ENCODE assay signal across 1 cellular context in genomic region chr15:34209421-34210282, GRCh38.
TF ChIP-seq lines count a peak whose summit lies in the region.

Gene KATNBL1 (minus strand): TSS chr15:34210096. CDS start chr15:34163676, 46,420 bp downstream.

TF ChIP-seq in HepG2, 621 proteins besides CTCF, POLR2A, EP300 and RAD21 (continued from another document):
- TF ChIP-seq ZBTB39 (CRISPR knock-in tag; IDR thresholded peaks at IDR 0.05) (0 out of 2 replicates have a peak, but pooled peaks have one; percentile 35), TFDP2 (CRISPR knock-in tag; IDR thresholded peaks at IDR 0.05) (peak; percentile 74), HDAC2 (CRISPR knock-in tag; IDR thresholded peaks at IDR 0.05) (peak; percentile 40; the same call in 1 of the 2 replicates), ZNF350 (CRISPR knock-in tag; IDR thresholded peaks at IDR 0.05; ENCODE audit: borderline replicate concordance, low read depth) (peak; percentile 59; the same call in 1 of the 2 replicates), KAT7 (CRISPR knock-in tag; IDR thresholded peaks at IDR 0.05; ENCODE audit: borderline replicate concordance) (peak; percentile 55; the same call in 1 of the 2 replicates), PAXIP1 (CRISPR knock-in tag; conservative IDR thresholded peaks at IDR 0.05) (peak; percentile 26; the same call in 1 of the 2 replicates)
